9 cellular contexts compared by ENCODE assay signal in the genomic region with DNA sequence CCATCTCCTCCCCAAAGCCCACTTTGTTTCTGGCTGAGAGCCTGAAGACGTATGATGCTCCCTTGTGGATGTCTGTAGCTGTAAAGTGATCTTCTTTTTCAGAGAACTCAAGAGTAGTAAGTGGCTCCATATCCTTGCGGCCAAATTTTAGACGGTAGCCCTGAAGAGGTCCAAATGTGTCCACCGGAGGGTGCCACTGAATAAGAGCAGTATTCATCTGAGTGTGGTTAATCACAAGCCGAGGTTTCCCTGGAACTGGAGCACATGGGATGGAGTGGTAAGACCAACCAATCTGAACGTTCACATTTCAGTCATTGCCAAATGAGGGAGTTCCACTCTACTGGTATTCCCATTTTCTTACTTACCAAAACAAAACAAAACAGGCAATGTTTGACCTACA.
DNase-seq lines count a peak whose midpoint lies in the region; TF ChIP-seq lines count a peak whose summit lies in the region.
"Had no signal": no experiment of that assay in that cellular context is flagged by ENCODE, and none has a peak within 500 bp of the region (broad histone marks: within the 10 kb centered on the region; RNA-seq: fewer than 3 reads in every experiment).

No MANE protein-coding gene starts in this region.

- no peak overlapping the region for H2AFZ ChIP-seq in PC-9

- intact Hi-C loops in left ventricle myocardium inferior (cut with micrococcal nuclease) (loop anchor here (10.0 kb wide), 2 partner anchors 409 to 519 kb away; no protein-coding TSS in a partner anchor), tibial artery (cut with DNase I; ENCODE audit: low total_unique reads) (no loop called here), PC-9 (cut with micrococcal nuclease; ENCODE audit: unreplicated experiment) (no loop called here)

- H3K9me3 ChIP-seq in left ventricle myocardium inferior (replicated peaks) (no peaks in the 10 kb centered on the region), tibial artery (no peaks in the 10 kb centered on the region), PC-9 (ENCODE audit: insufficient read depth, low read depth) (no peaks in the 10 kb centered on the region)
- H3K9me3 ChIP-seq: BLaER1 had no signal

- TF ChIP-seq CTCF in left ventricle myocardium inferior (IDR thresholded peaks at IDR 0.05; ENCODE audit: borderline replicate concordance) (peak; percentile 62), tibial artery (IDR thresholded peaks at IDR 0.05) (peak; percentile 13 to 14), PC-9 (conservative IDR thresholded peaks at IDR 0.05) (no peak)

- no peaks in the 10 kb centered on the region for H4K20me1 ChIP-seq in PC-9 (ENCODE audit: insufficient read depth)
- H4K20me1 ChIP-seq: BLaER1 had no signal

- CTCF ChIA-PET in PC-9 (lab: Charles Lee): no interaction called here

- H3K4me3 ChIP-seq in left ventricle myocardium inferior: no peak overlapping the region
- H3K4me3 ChIP-seq in tibial artery: no peak overlapping the region
- no peak overlapping the region for H3K4me3 ChIP-seq in PC-9
- H3K4me3 ChIP-seq: BLaER1 had no signal

- H3K27ac ChIP-seq in left ventricle myocardium inferior (replicated peaks): no peak overlapping the region
- no peak overlapping the region for H3K27ac ChIP-seq in tibial artery
- H3K27ac ChIP-seq in PC-9: no peak overlapping the region
- H3K27ac ChIP-seq: BLaER1 had no signal

- H3K27me3 ChIP-seq in left ventricle myocardium inferior (ENCODE audit: low read depth) (no peaks in the 10 kb centered on the region), tibial artery (no peaks in the 10 kb centered on the region), PC-9 (ENCODE audit: insufficient read depth, low read depth) (no peaks in the 10 kb centered on the region)
- H3K27me3 ChIP-seq: BLaER1 had no signal

- H3F3A ChIP-seq in PC-9 (ENCODE audit: insufficient read depth, low read depth): no peaks in the 10 kb centered on the region

- no peaks in the 10 kb centered on the region for H3K9me2 ChIP-seq in PC-9 (ENCODE audit: insufficient read depth)

- DNase-seq in activated CD4-positive, alpha-beta T cell treated with anti-CD3 and anti-CD28 coated beads for 48 hours: peak; percentile 8
- no peak for DNase-seq in activated CD4-positive, alpha-beta T cell treated with anti-CD3 and anti-CD28 coated beads for 1 hour
- peak; percentile 77 for DNase-seq in SK-MEL-5 (ENCODE audit: low read depth, low spot score)
- DNase-seq in left ventricle myocardium inferior: no peak
- peak in 1 of 2 donors; percentile 24 for DNase-seq in tibial artery
- DNase-seq in GM19238 (ENCODE audit: insufficient read length, low spot score): no peak
- no peak for DNase-seq in PC-9
- no peak for DNase-seq in T-helper 1 cell

- in situ Hi-C loops in SK-MEL-5 (cut with HindIII; ENCODE audit: low pct_unique_long_range_greater_than_20kb, low sequenced_read_pairs): no loop called here

- no peak overlapping the region for H3K4me2 ChIP-seq in PC-9
- H3K4me2 ChIP-seq: BLaER1 had no signal

- POLR2A ChIA-PET in PC-9 (lab: Charles Lee; ENCODE audit: unreplicated experiment): no interaction called here

- H3K36me3 ChIP-seq in left ventricle myocardium inferior (no peaks in the 10 kb centered on the region), tibial artery (no peaks in the 10 kb centered on the region), PC-9 (ENCODE audit: low read depth) (no peaks in the 10 kb centered on the region)

- no TSS peak for BruUV-seq in PC-9 (replicated peaks; lab: Mats Ljungman, UMichigan)

- no peaks in the 10 kb centered on the region for H3K79me2 ChIP-seq in PC-9 (ENCODE audit: low read depth)

- H3K4me1 ChIP-seq in left ventricle myocardium inferior (no peaks in the 10 kb centered on the region), tibial artery (no peaks in the 10 kb centered on the region), PC-9 (replicated peaks; ENCODE audit: insufficient read depth) (no peaks in the 10 kb centered on the region)
- H3K4me1 ChIP-seq: BLaER1 had no signal

Comparison
In these comparisons a context has a peak if more than half of its experiments do, and no peak if none do; other contexts are left out.
1. DNase-seq: peak in activated CD4-positive, alpha-beta T cell treated with anti-CD3 and anti-CD28 coated beads for 48 hours (single experiment) and SK-MEL-5 (single experiment); none in activated CD4-positive, alpha-beta T cell treated with anti-CD3 and anti-CD28 coated beads for 1 hour (single experiment), left ventricle myocardium inferior (single experiment), GM19238 (single experiment), PC-9 (0 of 2) and T-helper 1 cell (0 of 5).